ENCODE assay signal across 17 cellular contexts in the genomic region with DNA sequence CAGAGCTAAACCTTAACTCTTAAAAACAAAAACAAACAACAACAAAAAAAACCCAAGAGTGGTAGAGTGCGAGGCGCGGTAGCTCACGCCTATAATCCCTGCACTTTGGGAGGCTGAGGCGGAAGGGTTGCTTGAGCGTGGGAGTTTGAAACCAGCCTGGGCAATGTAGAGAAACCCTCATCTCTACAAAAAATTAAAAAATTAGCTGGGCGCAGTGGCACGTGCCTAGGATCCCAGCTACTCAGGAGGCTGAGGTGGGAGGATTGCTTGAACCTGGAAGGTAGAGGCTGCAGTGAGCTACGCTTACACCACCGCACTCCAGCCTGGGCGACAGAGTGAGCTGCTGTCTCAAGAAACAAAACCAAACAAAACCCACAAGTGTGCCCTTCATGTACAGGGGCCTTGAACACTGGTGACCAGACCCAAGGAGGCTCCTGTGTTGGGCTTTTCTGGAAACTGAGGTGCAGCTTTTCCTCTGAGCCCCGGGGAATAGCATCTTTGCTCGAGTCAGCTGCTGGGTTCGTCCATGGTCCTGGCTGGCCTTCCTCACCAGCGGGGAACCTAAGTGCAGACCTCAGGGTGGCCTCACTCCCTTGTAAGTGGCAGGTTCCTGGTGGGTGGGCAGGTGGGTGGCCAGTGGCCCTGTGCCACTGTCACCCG. TPM values are rescaled to one million over a fixed set of nuclear protein-coding genes. Genes with fewer than 3 reads are reported as not detected.
DNase-seq lines count a peak whose midpoint lies in the region; ATAC-seq and TF ChIP-seq lines count a peak whose summit lies in the region.
"Had no signal": no experiment of that assay in that cellular context is flagged by ENCODE, and none has a peak within 500 bp of the region (broad histone marks: within the 10 kb centered on the region; RNA-seq: fewer than 3 reads in every experiment).

No MANE protein-coding gene starts in this region.

- peaks cover 94% of the 10 kb centered on the region for H3K36me3 ChIP-seq in lower lobe of right lung
- H3K36me3 ChIP-seq in aorta (ENCODE audit: control insufficient read depth in 1 of 2, insufficient read depth in 2 of 2, low read length in 1 of 2): peaks cover 0 to 26% of the 10 kb centered on the region in 2 donors

- TF ChIP-seq CTCF in lower lobe of right lung (IDR thresholded peaks at IDR 0.05) (no peak), progenitor cell of endocrine pancreas (IDR thresholded peaks at IDR 0.05; ENCODE audit: unreplicated experiment) (no peak)

- DNase-seq in Right ventricle myocardium superior (peak; percentile 34), cardiac septum (ENCODE audit: low spot score) (no peak), lower lobe of right lung (peak; percentile 30), aorta (peak; percentile 5 to 59), progenitor cell of endocrine pancreas (ENCODE audit: low spot score, unreplicated experiment) (no peak)
- DNase-seq: activated CD4-positive, alpha-beta T cell treated with anti-CD3 and anti-CD28 coated beads for 4 hours; activated CD8-positive, alpha-beta memory T cell treated with anti-CD3 and anti-CD28 coated beads, Interleukin-2, amount 50 U/mL, for 48 hours; activated gamma-delta T cell; effector memory CD8-positive, alpha-beta T cell; NCI-H1436; NCI-H524 treated with DMSO at 0.1 percent for 48 hours; nucleus accumbens; SHP77 treated with DMSO at 0.1 percent for 48 hours; testis had no signal

- H3K4me1 Mint-ChIP-seq in activated T-helper 17 cell treated with anti-CD3 and anti-CD28 coated beads, Interleukin-2, amount 50 U/mL, for 72 hours: no peaks in the 10 kb centered on the region
- H3K4me1 Mint-ChIP-seq in progenitor cell of endocrine pancreas (ENCODE audit: low read depth): no peaks in the 10 kb centered on the region

- no peaks in the 10 kb centered on the region for H3K27me3 ChIP-seq in lower lobe of right lung (ENCODE audit: low read depth)
- H3K27me3 ChIP-seq in aorta (ENCODE audit: control insufficient read depth in 1 of 2, insufficient read depth in 2 of 2, low read length in 1 of 2): no peaks in the 10 kb centered on the region
- H3K27me3 ChIP-seq: testis had no signal

- H3K4me3 ChIP-seq in lower lobe of right lung (no peak overlapping the region), aorta (ENCODE audit: low read length in 2 of 2) (no peak overlapping the region)
- H3K4me3 ChIP-seq: testis had no signal

- H3K9me3 Mint-ChIP-seq in activated T-helper 17 cell treated with anti-CD3 and anti-CD28 coated beads, Interleukin-2, amount 50 U/mL, for 72 hours: no peaks in the 10 kb centered on the region
- no peaks in the 10 kb centered on the region for H3K9me3 Mint-ChIP-seq in progenitor cell of endocrine pancreas (ENCODE audit: low read depth)
- H3K9me3 Mint-ChIP-seq: CD4-positive, alpha-beta T cell; effector memory CD8-positive, alpha-beta T cell had no signal

- H3K27ac Mint-ChIP-seq in activated T-helper 17 cell treated with anti-CD3 and anti-CD28 coated beads, Interleukin-2, amount 50 U/mL, for 72 hours: peak overlapping the region; percentile 48
- H3K27ac Mint-ChIP-seq in progenitor cell of endocrine pancreas: no peak overlapping the region
- H3K27ac Mint-ChIP-seq: CD4-positive, alpha-beta T cell had no signal

- H3K9me3 ChIP-seq in lower lobe of right lung: no peaks in the 10 kb centered on the region
- no peaks in the 10 kb centered on the region for H3K9me3 ChIP-seq in aorta (ENCODE audit: control insufficient read depth, low read length)
- H3K9me3 ChIP-seq: testis had no signal

- H3K36me3 Mint-ChIP-seq in activated T-helper 17 cell treated with anti-CD3 and anti-CD28 coated beads, Interleukin-2, amount 50 U/mL, for 72 hours (ENCODE audit: low read depth): peaks cover 45% of the 10 kb centered on the region
- peaks cover 21% of the 10 kb centered on the region for H3K36me3 Mint-ChIP-seq in progenitor cell of endocrine pancreas (ENCODE audit: insufficient read depth)

- WGBS in aorta, 2 donors: 91 to 93% methylated on average over 16 of the region's 16 CpGs

- H3K27ac ChIP-seq in lower lobe of right lung (no peak overlapping the region), aorta (ENCODE audit: low read depth in 1 of 2, low read length in 2 of 2) (no peak overlapping the region)
- H3K27ac ChIP-seq: testis had no signal

- H3K27me3 Mint-ChIP-seq in activated T-helper 17 cell treated with anti-CD3 and anti-CD28 coated beads, Interleukin-2, amount 50 U/mL, for 72 hours: no peaks in the 10 kb centered on the region
- H3K27me3 Mint-ChIP-seq in progenitor cell of endocrine pancreas: no peaks in the 10 kb centered on the region
- H3K27me3 Mint-ChIP-seq: CD4-positive, alpha-beta T cell; effector memory CD8-positive, alpha-beta T cell had no signal

- H3K4me3 Mint-ChIP-seq in activated T-helper 17 cell treated with anti-CD3 and anti-CD28 coated beads, Interleukin-2, amount 50 U/mL, for 72 hours: no peak overlapping the region
- no peak overlapping the region for H3K4me3 Mint-ChIP-seq in progenitor cell of endocrine pancreas (ENCODE audit: low read depth)
- H3K4me3 Mint-ChIP-seq: CD4-positive, alpha-beta T cell; effector memory CD8-positive, alpha-beta T cell had no signal

- H3K4me1 ChIP-seq in lower lobe of right lung: no peaks in the 10 kb centered on the region
- H3K4me1 ChIP-seq in aorta (ENCODE audit: control insufficient read depth in 1 of 2, insufficient read depth in 2 of 2, low read length in 2 of 2): no peaks in the 10 kb centered on the region

- ATAC-seq in Right ventricle myocardium superior (ENCODE audit: poor library complexity): no peak
- ATAC-seq in activated T-helper 17 cell treated with anti-CD3 and anti-CD28 coated beads, Interleukin-2, amount 50 U/mL, for 72 hours (replicated peaks): no peak
- no peak for ATAC-seq in lower lobe of right lung
- ATAC-seq in aorta (ENCODE audit: low FRiP score): no peak
- no peak for ATAC-seq in HG03571 (IDR thresholded peaks at IDR 0.05; ENCODE audit: unreplicated experiment)
- ATAC-seq: effector memory CD8-positive, alpha-beta T cell had no signal

- intact Hi-C loops in Right ventricle myocardium superior (cut with DNase I) (no loop called here), cardiac septum (cut with DNase I) (no loop called here), lower lobe of right lung (cut with DNase I) (no loop called here), aorta (cut with DNase I) (no loop called here)

RNA-seq across cellular contexts. Expression of gene PYGB, which starts 39.9 kb away (rescaled TPM):
- 170 TPM for total RNA-seq in Right ventricle myocardium superior
- 386 TPM for total RNA-seq in cardiac septum
- 10 to 100 TPM; 15.4 to 27.0 TPM for total RNA-seq in activated T-helper 17 cell treated with anti-CD3 and anti-CD28 coated beads, Interleukin-2, amount 50 U/mL, for 72 hours
- total RNA-seq in lower lobe of right lung: 57.5 TPM
- total RNA-seq in aorta: 10 to 100 TPM; 92.8 to 95.2 TPM
- 100 to 1,000 TPM in 1 of 2 donors, 10 to 100 TPM in 1; 37.9 to 143 TPM for polyA plus RNA-seq in aorta
- 54.4 and 54.9 TPM in 2 replicates for total RNA-seq in progenitor cell of endocrine pancreas

Comparison
In these comparisons a context has a peak if more than half of its experiments do, and no peak if none do; other contexts are left out.
1. DNase-seq: peak in Right ventricle myocardium superior (single experiment), lower lobe of right lung (single experiment) and aorta (2 of 2); none in cardiac septum (single experiment) and progenitor cell of endocrine pancreas (single experiment).